ENCODE assay signal across 27 cellular contexts in genomic region chr20:8621021-8621420, GRCh38.
"Had no signal": no experiment of that assay in that cellular context is flagged by ENCODE, and none has a peak within 500 bp of the region (broad histone marks: within the 10 kb centered on the region; RNA-seq: fewer than 3 reads in every experiment).

No MANE protein-coding gene starts in this region.

- H3K27ac ChIP-seq: adrenal gland, ascending aorta, brain microvascular endothelial cell, neural progenitor cell, right lobe of liver, skin epidermis, tibial artery had no signal

- H2AFZ ChIP-seq: neural progenitor cell had no signal

- H3K9ac ChIP-seq: neural progenitor cell had no signal

- H3K4me1 ChIP-seq: adrenal gland, ascending aorta, right lobe of liver, tibial artery had no signal

- H3K4me3 ChIP-seq: adrenal gland, ascending aorta, neural progenitor cell, right lobe of liver, skin epidermis, tibial artery had no signal

- H3K27me3 ChIP-seq: adrenal gland, ascending aorta, brain microvascular endothelial cell, neural progenitor cell, right lobe of liver, tibial artery had no signal

- ATAC-seq: activated CD4-positive, alpha-beta T cell treated with anti-CD3 and anti-CD28 coated beads for 36 hours; left ventricle myocardium superior; naive thymus-derived CD8-positive, alpha-beta T cell; right lobe of liver; stimulated activated effector memory CD8-positive, alpha-beta T cell treated with anti-CD3 and anti-CD28 coated beads, Interleukin-12 subunit alpha, Interleukin-12 subunit beta, amount 100 ng/mL, for 72 hours; stimulated activated naive CD8-positive, alpha-beta T cell treated with anti-CD3 and anti-CD28 coated beads, Interleukin-15, amount 100 ng/mL, for 72 hours had no signal

- H3K9me3 ChIP-seq: adrenal gland, ascending aorta, right lobe of liver, tibial artery had no signal

- DNase-seq: activated B cell treated with CpG ODN at 0.5 μM for 24 hours; activated CD4-positive, alpha-beta T cell treated with anti-CD3 and anti-CD28 coated beads for 36 hours; activated CD4-positive, alpha-beta T cell treated with anti-CD3 and anti-CD28 coated beads, Interleukin-2, amount 50 U/mL, for 4 hours; activated CD8-positive, alpha-beta memory T cell treated with anti-CD3 and anti-CD28 coated beads for 24 hours; activated CD8-positive, alpha-beta memory T cell treated with anti-CD3 and anti-CD28 coated beads, Interleukin-2, amount 50 U/mL, for 4 hours; activated naive CD4-positive, alpha-beta T cell; activated T-cell treated with anti-CD3 and anti-CD28 coated beads, Interleukin-2, amount 50 U/mL, for 24 hours; adrenal gland; brain microvascular endothelial cell; caudate nucleus; effector CD4-positive, alpha-beta T cell; erythroblast; foreskin fibroblast; hippocampal formation; kidney glomerular epithelial cell; left ventricle myocardium superior; mammary epithelial cell; naive thymus-derived CD8-positive, alpha-beta T cell; posterior cingulate gyrus; right lobe of liver; stimulated activated CD4-positive, alpha-beta T cell treated with anti-CD3 and anti-CD28 coated beads, Interleukin-1b, Interleukin-23, amount 100 ng/mL, for 48 hours; stimulated activated naive CD8-positive, alpha-beta T cell treated with anti-CD3 and anti-CD28 coated beads, Interleukin-15, amount 100 ng/mL, for 72 hours; tibial artery had no signal

- H3K36me3 ChIP-seq: adrenal gland, ascending aorta, brain microvascular endothelial cell, neural progenitor cell, right lobe of liver, tibial artery had no signal

- H3K4me2 ChIP-seq: neural progenitor cell had no signal
